In the genomic region with DNA sequence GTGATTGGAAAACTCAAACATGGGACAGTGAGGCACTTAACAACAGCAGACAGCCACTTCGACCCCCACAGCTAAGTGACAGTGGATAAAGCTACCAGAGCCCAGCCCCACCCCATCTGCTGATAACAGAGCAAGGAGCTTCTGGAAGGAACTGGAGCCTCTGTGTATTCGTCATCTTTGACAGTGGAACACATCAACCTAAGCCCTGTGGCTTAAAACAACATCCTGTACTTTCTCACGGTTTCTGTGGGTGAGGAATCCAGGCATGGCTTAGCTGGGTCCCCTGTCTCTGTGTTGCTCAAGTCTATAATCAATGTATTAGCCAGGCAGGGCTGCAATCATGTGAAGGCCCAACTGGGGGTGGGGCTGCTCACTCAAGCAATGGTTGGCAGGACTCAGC, we compare ENCODE assay signal across 24 cellular contexts. TPM values are rescaled to one million over a fixed set of nuclear protein-coding genes. Genes with fewer than 3 reads are reported as not detected.
DNase-seq lines count a peak whose midpoint lies in the region; ATAC-seq and TF ChIP-seq lines count a peak whose summit lies in the region.
"Had no signal": no experiment of that assay in that cellular context is flagged by ENCODE, and none has a peak within 500 bp of the region (broad histone marks: within the 10 kb centered on the region; RNA-seq: fewer than 3 reads in every experiment).

No MANE protein-coding gene starts in this region.

- no peaks in the 10 kb centered on the region for H3K27me3 Mint-ChIP-seq in neural crest cell (ENCODE audit: low read depth)
- H3K27me3 Mint-ChIP-seq: activated naive CD4-positive, alpha-beta T cell treated with anti-CD3 and anti-CD28 coated beads, Interleukin-2, amount 50 U/mL, for 24 hours had no signal

- H3K4me3 ChIP-seq in esophagus squamous epithelium: no peak overlapping the region
- H3K4me3 ChIP-seq: ascending aorta; BLaER1 treated with 17β-estradiol and CSF1 and Interleukin-3, amounts not matched to agents 10 nM and 100 nM; esophagus muscularis mucosa; lung; skin epidermis had no signal

- TF ChIP-seq POLR2A in esophagus squamous epithelium (IDR thresholded peaks at IDR 0.05): no peak

- H3K4me1 ChIP-seq in esophagus squamous epithelium: peaks cover 9 to 60% (median 12%) of the 10 kb centered on the region in 3 donors
- H3K4me1 ChIP-seq: ascending aorta; BLaER1 treated with 17β-estradiol and CSF1 and Interleukin-3, amounts not matched to agents 10 nM and 100 nM; esophagus muscularis mucosa had no signal

- WGBS in esophagus squamous epithelium, 2 donors: 33 to 47% methylated on average over 3 of the region's 3 CpGs

- TF ChIP-seq CTCF in esophagus squamous epithelium (IDR thresholded peaks at IDR 0.05) (no peak), neural crest cell (conservative IDR thresholded peaks at IDR 0.05) (no peak)

- no peaks in the 10 kb centered on the region for H3K9me3 ChIP-seq in esophagus squamous epithelium
- H3K9me3 ChIP-seq: ascending aorta, esophagus muscularis mucosa had no signal

- H3K4me1 Mint-ChIP-seq in neural crest cell: no peaks in the 10 kb centered on the region
- H3K4me1 Mint-ChIP-seq: activated naive CD4-positive, alpha-beta T cell treated with anti-CD3 and anti-CD28 coated beads, Interleukin-2, amount 50 U/mL, for 24 hours; WTC11 had no signal

- no peaks in the 10 kb centered on the region for H3K36me3 Mint-ChIP-seq in neural crest cell (ENCODE audit: low read depth)
- no peaks in the 10 kb centered on the region for H3K36me3 Mint-ChIP-seq in activated naive CD4-positive, alpha-beta T cell treated with anti-CD3 and anti-CD28 coated beads, Interleukin-2, amount 50 U/mL, for 72 hours
- H3K36me3 Mint-ChIP-seq: activated naive CD4-positive, alpha-beta T cell treated with anti-CD3 and anti-CD28 coated beads, Interleukin-2, amount 50 U/mL, for 24 hours; WTC11 had no signal

- no peaks in the 10 kb centered on the region for H3K36me3 ChIP-seq in esophagus squamous epithelium
- H3K36me3 ChIP-seq: ascending aorta; BLaER1 treated with 17β-estradiol and CSF1 and Interleukin-3, amounts not matched to agents 10 nM and 100 nM; esophagus muscularis mucosa had no signal

- intact Hi-C loops in esophagus squamous epithelium (cut with DNase I): no loop called here

- H3K27me3 ChIP-seq in esophagus squamous epithelium: no peaks in the 10 kb centered on the region
- H3K27me3 ChIP-seq: ascending aorta; BLaER1 treated with 17β-estradiol and CSF1 and Interleukin-3, amounts not matched to agents 10 nM and 100 nM; esophagus muscularis mucosa had no signal

- H3K27ac Mint-ChIP-seq in neural crest cell (ENCODE audit: unreplicated experiment): peak overlapping the region; percentile 68
- no peak overlapping the region for H3K27ac Mint-ChIP-seq in activated naive CD4-positive, alpha-beta T cell treated with anti-CD3 and anti-CD28 coated beads, Interleukin-2, amount 50 U/mL, for 72 hours
- H3K27ac Mint-ChIP-seq: activated naive CD4-positive, alpha-beta T cell treated with anti-CD3 and anti-CD28 coated beads, Interleukin-2, amount 50 U/mL, for 24 hours; activated T-helper 1 cell treated with anti-CD3 and anti-CD28 coated beads, Interleukin-12 subunit alpha, Interleukin-12 subunit beta, Interleukin-2, Interleukin-4 antibody, amounts not matched to agents 30 ng/mL and 10 ng/mL and 1 ng/mL, durations not matched to agents 14 hours and 24 hours and 36 hours; WTC11 had no signal

- H3K4me3 Mint-ChIP-seq in neural crest cell: no peak overlapping the region
- H3K4me3 Mint-ChIP-seq: activated naive CD4-positive, alpha-beta T cell treated with anti-CD3 and anti-CD28 coated beads, Interleukin-2, amount 50 U/mL, for 24 hours; activated T-helper 1 cell treated with anti-CD3 and anti-CD28 coated beads, Interleukin-12 subunit alpha, Interleukin-12 subunit beta, Interleukin-2, Interleukin-4 antibody, amounts not matched to agents 30 ng/mL and 10 ng/mL and 1 ng/mL, durations not matched to agents 14 hours and 24 hours and 36 hours; WTC11 had no signal

- ATAC-seq in activated naive CD4-positive, alpha-beta T cell treated with anti-CD3 and anti-CD28 coated beads, Interleukin-2, amount 50 U/mL, for 72 hours: no peak
- ATAC-seq in HG03196 (IDR thresholded peaks at IDR 0.05; ENCODE audit: unreplicated experiment): no peak
- ATAC-seq: HCT116, Right ventricle myocardium inferior, WTC11 had no signal

- peak overlapping the region in 3 of 4 donors; percentile 17 to 48 (median 31) for H3K27ac ChIP-seq in esophagus squamous epithelium
- H3K27ac ChIP-seq: ascending aorta; BLaER1 treated with 17β-estradiol and CSF1 and Interleukin-3, amounts not matched to agents 10 nM and 100 nM; esophagus muscularis mucosa had no signal

- peaks cover 5% of the 10 kb centered on the region for H3K9me3 Mint-ChIP-seq in neural crest cell
- H3K9me3 Mint-ChIP-seq in activated naive CD4-positive, alpha-beta T cell treated with anti-CD3 and anti-CD28 coated beads, Interleukin-2, amount 50 U/mL, for 72 hours: peaks cover 0 to 3% of the 10 kb centered on the region in 2 donors
- H3K9me3 Mint-ChIP-seq: activated naive CD4-positive, alpha-beta T cell treated with anti-CD3 and anti-CD28 coated beads, Interleukin-2, amount 50 U/mL, for 24 hours; activated T-helper 1 cell treated with anti-CD3 and anti-CD28 coated beads, Interleukin-12 subunit alpha, Interleukin-12 subunit beta, Interleukin-2, Interleukin-4 antibody, amounts not matched to agents 30 ng/mL and 10 ng/mL and 1 ng/mL, durations not matched to agents 14 hours and 24 hours and 36 hours; WTC11 had no signal

- DNase-seq in ELF-1 (ENCODE audit: low read depth, low spot score) (peak; percentile 73), amniotic epithelial cell (ENCODE audit: low read depth) (peak; percentile 68), esophagus squamous epithelium (lab: John Stamatoyannopoulos, UW) (no peak), neural crest cell (ENCODE audit: low read depth, low spot score) (no peak), Kasumi-1 (lab: John Stamatoyannopoulos, UW) (no peak)
- no peak for DNase-seq in activated naive CD4-positive, alpha-beta T cell treated with anti-CD3 and anti-CD28 coated beads, Interleukin-2, amount 50 U/mL, for 72 hours (ENCODE audit: low spot score in 2 of 2)
- DNase-seq: activated CD4-positive, alpha-beta T cell treated with anti-CD3 and anti-CD28 coated beads, Interleukin-2, amount 50 U/mL, for 4 hours; Calu3; NCI-H1417; NCI-H2081; NCI-H82; stimulated activated CD4-positive, alpha-beta T cell treated with anti-CD3 and anti-CD28 coated beads, Interleukin-1b, Interleukin-23, amount 100 ng/mL, for 48 hours had no signal

RNA-seq across cellular contexts. Expression of gene SIPA1L2, which starts 18.4 kb away (rescaled TPM):
- total RNA-seq in esophagus squamous epithelium: 10 to 100 TPM; 29.5 to 51.3 (median 46.0) TPM
- total RNA-seq in neural crest cell: 34.5 and 38.7 TPM in 2 replicates
- 10 to 100 TPM in 1 of 2 donors, 1 to 10 TPM in 1; 4.4 to 10.8 TPM for total RNA-seq in activated naive CD4-positive, alpha-beta T cell treated with anti-CD3 and anti-CD28 coated beads, Interleukin-2, amount 50 U/mL, for 72 hours
- total RNA-seq: G401 had no signal

Comparison
In these comparisons a context has a peak if more than half of its experiments do, and no peak if none do; other contexts are left out.
1. DNase-seq: peak in ELF-1 (single experiment) and amniotic epithelial cell (single experiment); none in esophagus squamous epithelium (single experiment), neural crest cell (single experiment), activated naive CD4-positive, alpha-beta T cell treated with anti-CD3 and anti-CD28 coated beads, Interleukin-2, amount 50 U/mL, for 72 hours (0 of 2) and Kasumi-1 (0 of 2).